35 cellular contexts compared by ENCODE assay signal in the genomic region with DNA sequence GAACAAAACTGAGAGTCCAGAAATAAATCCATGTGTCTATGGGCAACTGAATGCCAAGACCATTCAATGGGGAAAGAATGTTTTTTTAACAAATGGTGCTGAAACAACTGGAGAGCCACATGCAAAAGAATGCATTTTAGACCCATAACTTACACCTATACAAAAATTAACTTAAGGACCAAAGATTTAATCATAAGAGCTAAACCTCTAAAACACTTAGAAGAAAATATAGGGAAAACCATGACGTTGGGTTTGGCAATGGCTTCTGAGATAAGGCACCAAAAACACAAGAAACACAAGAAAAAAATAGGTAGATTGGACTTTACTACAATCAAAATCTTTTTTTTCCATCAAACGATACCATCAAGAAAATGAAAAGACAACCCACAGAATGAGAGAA.
"Had no signal": no experiment of that assay in that cellular context is flagged by ENCODE, and none has a peak within 500 bp of the region (broad histone marks: within the 10 kb centered on the region; RNA-seq: fewer than 3 reads in every experiment).

No MANE protein-coding gene starts in this region.

- H3K9ac ChIP-seq: KMS-11 had no signal

- H3K4me2 ChIP-seq: KMS-11 had no signal

- DNase-seq: Karpas-422, Kasumi-1, MG63, MM.1S, MV-4-11, NCI-H1048, NCI-H1092, NCI-H1092 treated with DMSO at 0.1 percent for 48 hours, NCI-H1105, NCI-H1105 treated with DMSO at 0.1 percent for 48 hours, NCI-H1417, NCI-H1417 treated with DMSO at 0.1 percent for 48 hours, NCI-H1436, NCI-H1436 treated with DMSO at 0.1 percent for 48 hours, NCI-H146, NCI-H1694, NCI-H1694 treated with DMSO at 0.1 percent for 48 hours, NCI-H187, NCI-H187 treated with DMSO at 0.1 percent for 48 hours, NCI-H1930, NCI-H2029, NCI-H2029 treated with DMSO at 0.1 percent for 48 hours, NCI-H2081, NCI-H2081 treated with DMSO at 0.1 percent for 48 hours, NCI-H2107, NCI-H2171, NCI-H2171 treated with DMSO at 0.1 percent for 48 hours, NCI-H2227 treated with DMSO at 0.1 percent for 48 hours, NCI-H226, NCI-H345, NCI-H446, NCI-H446 treated with DMSO at 0.1 percent for 48 hours, NCI-H510A, NCI-H510A treated with DMSO at 0.1 percent for 48 hours had no signal

- H3K4me3 ChIP-seq: MG63 had no signal

- H3K27ac ChIP-seq: KMS-11 had no signal

- H3K36me3 ChIP-seq: MG63 had no signal

- H3K27me3 ChIP-seq: MG63 had no signal

- H3K9me3 ChIP-seq: MG63 had no signal
